ENCODE assay signal across 1 cellular context in genomic region chr20:32789896-32790750, GRCh38.
TF ChIP-seq lines count a peak whose summit lies in the region.

No MANE protein-coding gene starts in this region.

TF ChIP-seq in GM12878, 131 proteins besides CTCF, POLR2A, EP300 and RAD21 (continued from another document and continues in another):
- TF ChIP-seq SMARCA5 (IDR thresholded peaks at IDR 0.05): peak; percentile 55; the same call in 1 of the 2 replicates
- TF ChIP-seq KAT2A (conservative IDR thresholded peaks at IDR 0.05; ENCODE audit: control insufficient read depth, low read depth, low read length): no peak
- no peak for TF ChIP-seq SMAD5 (IDR thresholded peaks at IDR 0.05; ENCODE audit: low read depth)
- TF ChIP-seq RUNX3 (IDR thresholded peaks at IDR 0.05; ENCODE audit: low read length): peak; percentile 23; the same call in 1 of the 2 replicates
- TF ChIP-seq CREB1 (IDR thresholded peaks at IDR 0.05; ENCODE audit: low read depth): no peak
- TF ChIP-seq ZBTB33 (IDR thresholded peaks at IDR 0.05): no peak
- no peak for TF ChIP-seq PRDM15 (CRISPR knock-in tag; IDR thresholded peaks at IDR 0.05)
- peak; percentile 61 for TF ChIP-seq SPI1 (IDR thresholded peaks at IDR 0.05; ENCODE audit: borderline replicate concordance, insufficient read depth, low read depth, low read length)
- TF ChIP-seq ATF3 (IDR thresholded peaks at IDR 0.05; ENCODE audit: borderline replicate concordance, extremely low read depth, low read depth, low read length): no peak
- TF ChIP-seq TCF3 (IDR thresholded peaks at IDR 0.05; ENCODE audit: borderline replicate concordance, insufficient read depth, low read depth, low read length): no peak
- TF ChIP-seq ESRRA (IDR thresholded peaks at IDR 0.05; ENCODE audit: low read length): no peak
- TF ChIP-seq HDGF (IDR thresholded peaks at IDR 0.05): 0 out of 2 replicates have a peak, but pooled peaks have one; percentile 22
- TF ChIP-seq EED (IDR thresholded peaks at IDR 0.05; ENCODE audit: low read depth): 0 out of 2 replicates have a peak, but pooled peaks have one; percentile 12
- no peak for TF ChIP-seq ZBTB40 (IDR thresholded peaks at IDR 0.05; ENCODE audit: borderline replicate concordance)
- peak; percentile 9; the same call in 1 of the 2 replicates for TF ChIP-seq IKZF1 (conservative IDR thresholded peaks at IDR 0.05)
- no peak for TF ChIP-seq BCLAF1 (IDR thresholded peaks at IDR 0.05)
- no peak for TF ChIP-seq CBFB (IDR thresholded peaks at IDR 0.05; ENCODE audit: low read depth)
- no peak for TF ChIP-seq ZNF687 (IDR thresholded peaks at IDR 0.05)
- no peak for TF ChIP-seq PBX3 (IDR thresholded peaks at IDR 0.05; ENCODE audit: insufficient replicate concordance, low read depth, low read length)
- TF ChIP-seq HSF1 (IDR thresholded peaks at IDR 0.05; ENCODE audit: low read depth, low read length): no peak
- TF ChIP-seq CUX1 (IDR thresholded peaks at IDR 0.05; ENCODE audit: insufficient replicate concordance, low read depth, low read length): no peak
- TF ChIP-seq NFXL1 (IDR thresholded peaks at IDR 0.05; ENCODE audit: borderline replicate concordance): no peak
- no peak for TF ChIP-seq ZZZ3 (IDR thresholded peaks at IDR 0.05; ENCODE audit: control insufficient read depth, insufficient read length, low read depth)
- TF ChIP-seq ETV6 (conservative IDR thresholded peaks at IDR 0.05 in 1 of 2, IDR thresholded peaks at IDR 0.05 in 1 of 2; ENCODE audit: borderline replicate concordance in 1 of 2, low read depth in 1 of 2): no peak
- TF ChIP-seq IRF4 (IDR thresholded peaks at IDR 0.05; ENCODE audit: low read depth, low read length): peak; percentile 58; the same call in 1 of the 2 replicates
